Comparison of ENCODE assay signal across 8 cellular contexts in the genomic region with DNA sequence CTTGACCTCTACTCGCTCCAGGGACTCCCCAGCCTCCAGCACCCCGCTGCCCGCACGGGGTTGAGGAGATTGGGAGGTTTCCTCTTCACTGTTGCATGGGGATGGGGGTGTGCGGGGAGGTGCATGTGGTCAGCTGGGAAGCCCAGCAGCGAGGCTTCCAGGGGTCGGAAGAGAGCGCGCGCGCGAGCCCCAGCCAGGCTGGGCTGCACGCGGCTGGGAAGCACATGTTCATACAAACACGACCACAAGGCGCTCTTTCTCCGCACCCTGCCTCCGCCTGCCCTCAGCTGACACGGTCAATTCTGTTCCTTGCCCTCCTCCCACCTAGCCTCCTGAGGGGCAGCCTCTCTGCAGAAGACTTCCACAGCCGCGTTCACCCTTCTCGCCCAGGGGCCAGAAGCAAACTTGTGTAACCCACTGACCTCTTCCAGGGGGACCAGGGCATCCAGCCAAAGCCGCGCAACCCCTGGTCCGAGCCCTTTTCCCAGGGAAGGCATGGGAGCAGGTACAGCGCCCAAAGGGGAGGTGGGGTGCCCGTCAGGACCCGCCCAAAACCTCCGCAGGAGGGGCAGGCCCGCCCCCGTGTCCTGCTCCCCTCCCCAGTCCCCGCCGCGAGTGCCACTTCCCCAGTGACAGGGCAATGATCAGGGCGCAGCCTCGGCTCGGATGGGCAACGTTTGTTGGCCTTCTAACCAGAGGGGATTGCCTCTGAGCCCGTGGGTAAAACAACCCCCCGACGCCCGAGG. TPM values are rescaled to one million over a fixed set of nuclear protein-coding genes. Genes with fewer than 3 reads are reported as not detected.
DNase-seq lines count a peak whose midpoint lies in the region; ATAC-seq and TF ChIP-seq lines count a peak whose summit lies in the region.

No MANE protein-coding gene starts in this region.

- peak; percentile 52 for DNase-seq in GM03348 (ENCODE audit: low spot score)
- DNase-seq in astrocyte of the hippocampus (ENCODE audit: low read depth, low spot score): peak; percentile 49
- no peak for DNase-seq in iPS DF 6.9 (ENCODE audit: low read depth, low spot score)
- peak; percentile 67 for DNase-seq in sigmoid colon
- no peak for DNase-seq in NCI-H187 treated with DMSO at 0.1 percent for 48 hours (lab: John Stamatoyannopoulos, UW)

- peaks cover 24% of the 10 kb centered on the region for H3K27me3 ChIP-seq in iPS DF 6.9 (ENCODE audit: control insufficient read depth, insufficient read depth, low read length)
- no peaks in the 10 kb centered on the region for H3K27me3 ChIP-seq in sigmoid colon

- ATAC-seq in GM21717 (IDR thresholded peaks at IDR 0.05; ENCODE audit: unreplicated experiment) (no peak), GM21447 (IDR thresholded peaks at IDR 0.05; ENCODE audit: unreplicated experiment) (no peak), GM21526 (IDR thresholded peaks at IDR 0.05; ENCODE audit: low FRiP score, unreplicated experiment) (no peak)

- no CpG with 5 or more reads among the region's 42 CpGs for WGBS in iPS DF 6.9 (ENCODE audit: insufficient coverage, insufficient read length)
- WGBS in sigmoid colon, 2 donors: 7 to 15% methylated on average over 42 of the region's 42 CpGs

- H3K4me3 ChIP-seq in iPS DF 6.9 (ENCODE audit: low read length) (peak overlapping the region; percentile 56; the same call in 1 of the 2 replicates), sigmoid colon (peak overlapping the region; percentile 29 to 54 (median 44))

- H3K4me1 ChIP-seq in iPS DF 6.9 (ENCODE audit: control insufficient read depth, insufficient read depth, low read length) (peaks cover 10% of the 10 kb centered on the region), sigmoid colon (peaks cover 0 to 46% (median 37%) of the 10 kb centered on the region in 4 donors)

- H3K27ac ChIP-seq in iPS DF 6.9 (ENCODE audit: low read length): no peak overlapping the region
- peak overlapping the region; percentile 76 to 85 (median 78) for H3K27ac ChIP-seq in sigmoid colon

- H3K9me3 ChIP-seq in iPS DF 6.9 (ENCODE audit: control insufficient read depth, insufficient read depth, low read length): no peaks in the 10 kb centered on the region
- H3K9me3 ChIP-seq in sigmoid colon: no peaks in the 10 kb centered on the region

- no peak for TF ChIP-seq EP300 in sigmoid colon (IDR thresholded peaks at IDR 0.05)

- peak in 1 of 4 experiments; percentile 20 for TF ChIP-seq CTCF in sigmoid colon (IDR thresholded peaks at IDR 0.05)

- TF ChIP-seq POLR2A in sigmoid colon (IDR thresholded peaks at IDR 0.05): no peak

- H3K36me3 ChIP-seq in iPS DF 6.9 (ENCODE audit: control insufficient read depth, insufficient read depth, low read length) (no peaks in the 10 kb centered on the region), sigmoid colon (no peaks in the 10 kb centered on the region)

- intact Hi-C loops in sigmoid colon (cut with DNase I): no loop called here

RNA-seq across cellular contexts. Expression of a gene that starts 1.3 kb away (rescaled TPM):
- 1 to 10 TPM; 5.8 to 8.6 (median 7.8) TPM for total RNA-seq in sigmoid colon
- polyA plus RNA-seq in sigmoid colon: 1 to 10 TPM in 1 of 3 donors, under 1 TPM in 1, not detected in 1; under 0.01 to 1.5 TPM

Comparison
In these comparisons a context has a peak if more than half of its experiments do, and no peak if none do; other contexts are left out.
1. DNase-seq: peak in GM03348 (single experiment), astrocyte of the hippocampus (single experiment) and sigmoid colon (single experiment); none in iPS DF 6.9 (single experiment) and NCI-H187 treated with DMSO at 0.1 percent for 48 hours (single experiment).